18 cellular contexts compared by ENCODE assay signal in genomic region chr20:24767623-24768100, GRCh38.
"Had no signal": no experiment of that assay in that cellular context is flagged by ENCODE, and none has a peak within 500 bp of the region (broad histone marks: within the 10 kb centered on the region; RNA-seq: fewer than 3 reads in every experiment).

No MANE protein-coding gene starts in this region.

- H3K27me3 ChIP-seq: right atrium auricular region, transverse colon, vagina had no signal

- H3K27ac ChIP-seq: epithelial cell of prostate, foreskin keratinocyte, prostate gland, right atrium auricular region, transverse colon, vagina had no signal

- ATAC-seq: activated CD8-positive, alpha-beta T cell treated with anti-CD3 and anti-CD28 coated beads for 36 hours; stimulated activated naive CD8-positive, alpha-beta T cell treated with anti-CD3 and anti-CD28 coated beads, Interleukin-15, Interleukin-2, amounts not matched to agents 100 U/mL and 50 U/mL, for 24 hours had no signal

- H3K9me3 ChIP-seq: prostate gland, right atrium auricular region, transverse colon, vagina had no signal

- DNase-seq: activated CD4-positive, alpha-beta T cell treated with anti-CD3 and anti-CD28 coated beads for 4 hours; activated CD8-positive, alpha-beta T cell treated with anti-CD3 and anti-CD28 coated beads for 36 hours; activated naive CD8-positive, alpha-beta T cell treated with anti-CD3 and anti-CD28 coated beads for 36 hours; amniotic stem cell; dermis blood vessel endothelial cell; hippocampal formation; naive B cell; stimulated activated CD4-positive, alpha-beta T cell treated with anti-CD3 and anti-CD28 coated beads, Interleukin-2, amount 100 ng/mL, for 24 hours; stimulated activated naive CD8-positive, alpha-beta T cell treated with anti-CD3 and anti-CD28 coated beads, Interleukin-15, Interleukin-2, amounts not matched to agents 100 U/mL and 50 U/mL, for 24 hours; T-helper 2 cell had no signal

- H3K36me3 ChIP-seq: prostate gland, right atrium auricular region, transverse colon, vagina had no signal

- FAIRE-seq: islet of Langerhans had no signal

- H3K4me1 ChIP-seq: foreskin keratinocyte, prostate gland, right atrium auricular region, transverse colon, vagina had no signal

- H3K4me3 ChIP-seq: lung, prostate gland, right atrium auricular region, transverse colon, vagina had no signal
